Comparison of ENCODE assay signal across 13 cellular contexts in genomic region chr10:17009228-17009700, GRCh38.
DNase-seq lines count a peak whose midpoint lies in the region; ATAC-seq and TF ChIP-seq lines count a peak whose summit lies in the region.
"Had no signal": no experiment of that assay in that cellular context is flagged by ENCODE, and none has a peak within 500 bp of the region (broad histone marks: within the 10 kb centered on the region; RNA-seq: fewer than 3 reads in every experiment).

No MANE protein-coding gene starts in this region.

- H3K9me3 ChIP-seq in A673 (ENCODE audit: low read depth, low read length, poor library complexity, severe bottlenecking) = no peaks in the 10 kb centered on the region
- no peaks in the 10 kb centered on the region for H3K9me3 ChIP-seq in T-helper 17 cell (ENCODE audit: control insufficient read depth, low read length, poor library complexity, severe bottlenecking)
- H3K9me3 ChIP-seq in osteoblast (ENCODE audit: low read depth, low read length) = no peaks in the 10 kb centered on the region
- H3K9me3 ChIP-seq: A549 had no signal

- no peaks in the 10 kb centered on the region for H3K27me3 Mint-ChIP-seq in T-helper 17 cell
- peaks cover 6% of the 10 kb centered on the region for H3K27me3 Mint-ChIP-seq in activated CD4-positive, alpha-beta T cell treated with anti-CD3 and anti-CD28 coated beads for 36 hours

- no peak for TF ChIP-seq CTCF in A673 (conservative IDR thresholded peaks at IDR 0.05; ENCODE audit: low read depth, low read length)
- no peak for TF ChIP-seq CTCF in fibroblast of the aortic adventitia (IDR thresholded peaks at IDR 0.05; ENCODE audit: insufficient read depth, low read length)
- no peak for TF ChIP-seq CTCF in osteoblast (IDR thresholded peaks at IDR 0.05; ENCODE audit: extremely low read depth, low read depth, low read length)

- H3K4me3 ChIP-seq in A673 (ENCODE audit: low read depth, low read length, poor library complexity, severe bottlenecking) (no peak overlapping the region), fibroblast of the aortic adventitia (ENCODE audit: low read depth, low read length) (no peak overlapping the region), osteoblast (ENCODE audit: insufficient read depth, low read length) (no peak overlapping the region)
- H3K4me3 ChIP-seq: A549 had no signal

- H3K4me3 Mint-ChIP-seq in T-helper 17 cell = no peak overlapping the region
- H3K4me3 Mint-ChIP-seq in activated CD4-positive, alpha-beta T cell treated with anti-CD3 and anti-CD28 coated beads for 36 hours = no peak overlapping the region
- H3K4me3 Mint-ChIP-seq: IgD-negative memory B cell had no signal

- ATAC-seq in T-helper 17 cell (no peak), HG02798 (IDR thresholded peaks at IDR 0.05; ENCODE audit: poor library complexity, unreplicated experiment) (no peak)
- ATAC-seq in activated CD4-positive, alpha-beta T cell treated with anti-CD3 and anti-CD28 coated beads for 36 hours = no peak
- ATAC-seq: A549 had no signal

- no TSS peak for BruUV-seq in A673 (replicated peaks; lab: Mats Ljungman, UMichigan)

- CTCF ChIA-PET in A673 (lab: Charles Lee) = no interaction called here
- CTCF ChIA-PET in activated CD4-positive, alpha-beta T cell treated with anti-CD3 and anti-CD28 coated beads for 36 hours (lab: Charles Lee) = interaction anchor here (0.7 to 2.6 kb wide), 2 partner anchors 10 to 196 kb away, joined by 3 to 8 read pairs; no protein-coding TSS in a partner anchor

- H3K27me3 ChIP-seq in A673 (replicated peaks; ENCODE audit: insufficient read depth, low read depth, low read length, poor library complexity) (no peaks in the 10 kb centered on the region), osteoblast (ENCODE audit: insufficient read depth, low read length) (no peaks in the 10 kb centered on the region)

- no peaks in the 10 kb centered on the region for H3K36me3 Mint-ChIP-seq in T-helper 17 cell (ENCODE audit: low read depth)
- H3K36me3 Mint-ChIP-seq in activated CD4-positive, alpha-beta T cell treated with anti-CD3 and anti-CD28 coated beads for 36 hours (ENCODE audit: low read depth) = peaks cover 7% of the 10 kb centered on the region

- H3K36me3 ChIP-seq in A673 (ENCODE audit: insufficient read depth, low read length, poor library complexity, severe bottlenecking) (no peaks in the 10 kb centered on the region), osteoblast (ENCODE audit: insufficient read depth, low read length) (no peaks in the 10 kb centered on the region)

- H4K20me1 ChIP-seq in osteoblast (ENCODE audit: insufficient read depth, low read length) = no peaks in the 10 kb centered on the region

- peaks cover 19% of the 10 kb centered on the region for H3K4me1 ChIP-seq in A673 (ENCODE audit: insufficient read depth, low read length, poor library complexity, severe bottlenecking)
- H3K4me1 ChIP-seq in osteoblast (ENCODE audit: insufficient read depth, low read length) = peaks cover 16% of the 10 kb centered on the region
- H3K4me1 ChIP-seq: A549 had no signal

- peaks cover 19% of the 10 kb centered on the region for H3K4me1 Mint-ChIP-seq in T-helper 17 cell
- peaks cover 46% of the 10 kb centered on the region for H3K4me1 Mint-ChIP-seq in activated CD4-positive, alpha-beta T cell treated with anti-CD3 and anti-CD28 coated beads for 36 hours
- H3K4me1 Mint-ChIP-seq: IgD-negative memory B cell had no signal

- intact Hi-C loops in A673 (cut with micrococcal nuclease; ENCODE audit: unreplicated experiment) = no loop called here
- intact Hi-C loops in activated CD4-positive, alpha-beta T cell treated with anti-CD3 and anti-CD28 coated beads for 36 hours (cut with DNase I, micrococcal nuclease) = no loop called here

- H2AFZ ChIP-seq in osteoblast (ENCODE audit: low read length) = peak overlapping the region; percentile 58

- H3K27ac ChIP-seq in A673 (ENCODE audit: low read depth, low read length, poor library complexity, severe bottlenecking) = peak overlapping the region; percentile 41
- H3K27ac ChIP-seq in osteoblast (ENCODE audit: low read depth, low read length) = peak overlapping the region; percentile 82
- H3K27ac ChIP-seq: A549 had no signal

- peak overlapping the region; percentile 82 for H3K27ac Mint-ChIP-seq in T-helper 17 cell
- no peak overlapping the region for H3K27ac Mint-ChIP-seq in activated CD4-positive, alpha-beta T cell treated with anti-CD3 and anti-CD28 coated beads for 36 hours
- H3K27ac Mint-ChIP-seq: IgD-negative memory B cell had no signal

- H3K9me3 Mint-ChIP-seq in activated CD4-positive, alpha-beta T cell treated with anti-CD3 and anti-CD28 coated beads for 36 hours (ENCODE audit: low read depth) = peaks cover 4% of the 10 kb centered on the region

- H3K79me2 ChIP-seq in osteoblast (ENCODE audit: insufficient read depth, low read length) = no peaks in the 10 kb centered on the region

- POLR2A ChIA-PET in A673 (lab: Charles Lee; ENCODE audit: low non-redundant PET) = no interaction called here
- POLR2A ChIA-PET in activated CD4-positive, alpha-beta T cell treated with anti-CD3 and anti-CD28 coated beads for 36 hours (lab: Charles Lee) = no interaction called here

- H3K4me2 ChIP-seq in osteoblast (ENCODE audit: insufficient read depth, low read length) = peak overlapping the region; percentile 8
- H3K4me2 ChIP-seq: A549 had no signal

- DNase-seq in A673 (ENCODE audit: low spot score) (peak; percentile 45), T-helper 17 cell (no peak), fibroblast of the aortic adventitia (ENCODE audit: low read depth) (peak; percentile 77), osteoblast (ENCODE audit: insufficient read length, low spot score, missing footprints) (no peak), NCI-H1694 treated with DMSO at 0.1 percent for 48 hours (lab: John Stamatoyannopoulos, UW) (no peak), amygdala (lab: John Stamatoyannopoulos, UW) (no peak)
- no peak for DNase-seq in activated CD4-positive, alpha-beta T cell treated with anti-CD3 and anti-CD28 coated beads for 36 hours
- DNase-seq: NCI-H2171; stimulated activated CD4-positive, alpha-beta T cell treated with anti-CD3 and anti-CD28 coated beads, Interleukin-12 subunit alpha, Interleukin-12 subunit beta, amount 100 ng/mL, for 4 hours; SW 1271 had no signal

Comparison
In these comparisons a context has a peak if more than half of its experiments do, and no peak if none do; other contexts are left out.
1. DNase-seq: peak in A673 (single experiment) and fibroblast of the aortic adventitia (single experiment); none in T-helper 17 cell (0 of 3), osteoblast (single experiment), activated CD4-positive, alpha-beta T cell treated with anti-CD3 and anti-CD28 coated beads for 36 hours (single experiment), NCI-H1694 treated with DMSO at 0.1 percent for 48 hours (single experiment) and amygdala (0 of 56).